Comparison of ENCODE assay signal across 9 cellular contexts in the genomic region with DNA sequence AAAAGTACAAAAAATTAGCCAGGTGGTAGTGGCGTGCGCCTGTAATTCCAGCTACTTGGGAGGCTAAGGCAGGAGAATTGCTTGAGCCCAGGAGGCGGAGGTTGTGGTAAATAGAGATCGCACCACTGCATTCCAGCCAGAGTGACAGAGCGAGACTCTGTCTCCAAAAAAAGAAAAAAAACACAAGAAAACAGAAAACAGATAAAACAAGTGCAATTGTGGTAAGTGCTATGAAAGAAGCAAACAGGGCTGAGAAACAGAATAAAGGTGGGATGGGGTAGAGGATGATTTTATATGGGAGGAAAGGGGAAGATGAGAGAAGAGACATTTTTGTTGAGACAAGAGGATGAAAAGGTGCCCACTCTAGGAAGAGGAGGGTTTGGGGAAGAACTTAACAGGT.
"Had no signal": no experiment of that assay in that cellular context is flagged by ENCODE, and none has a peak within 500 bp of the region (broad histone marks: within the 10 kb centered on the region; RNA-seq: fewer than 3 reads in every experiment).

No MANE protein-coding gene starts in this region.

- ATAC-seq: GM23338, HCT116, HepG2 had no signal

- H3K9me3 ChIP-seq: HAP-1 had no signal

- H2AFZ ChIP-seq: GM23338 had no signal

- H3K27ac ChIP-seq: HL-60 had no signal

- H3K4me3 Mint-ChIP-seq: GM23338, HFFc6 had no signal

- FAIRE-seq: HepG2 had no signal

- H3K27ac Mint-ChIP-seq: GM23338, HFFc6 had no signal

- H3K4me3 ChIP-seq: GM23338, HAP-1 had no signal

- H3K4me2 ChIP-seq: GM23338 had no signal

- DNase-seq: H7, HFFc6, IMR-90, KBM-7 had no signal

- H3K36me3 ChIP-seq: HAP-1 had no signal

- H3K9me3 Mint-ChIP-seq: HFFc6 had no signal
